1 cellular context compared by ENCODE assay signal in genomic region chr11:61619827-61620226, GRCh38.
TF ChIP-seq lines count a peak whose summit lies in the region.

No MANE protein-coding gene starts in this region.

TF ChIP-seq in A549, 52 proteins besides CTCF, POLR2A, EP300 and RAD21 (continued from another document):
- no peak for TF ChIP-seq E2F6 (IDR thresholded peaks at IDR 0.05; ENCODE audit: borderline replicate concordance, low read depth)
